In the genomic region with DNA sequence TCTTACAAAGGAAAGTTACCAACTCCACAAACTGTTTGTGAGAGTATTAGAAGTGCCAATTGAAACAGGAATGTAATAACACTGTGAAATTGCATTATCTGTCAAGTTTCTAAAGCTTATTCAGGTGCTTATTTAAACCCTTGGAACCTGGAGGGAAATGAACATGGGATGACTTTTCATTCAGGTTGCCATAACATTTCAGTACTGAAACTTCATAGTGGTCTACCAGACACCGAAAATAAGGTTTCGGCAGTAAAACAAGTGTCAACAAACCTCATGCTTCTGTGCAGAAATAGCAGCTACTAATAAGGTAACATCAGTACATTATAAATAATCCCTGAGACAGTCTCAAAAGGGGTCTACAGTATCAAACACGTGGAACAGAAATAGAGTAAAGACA, we compare ENCODE assay signal across 24 cellular contexts.
A peak's percentile ranks its signal among the peaks of the same experiment; 100 is the strongest.
DNase-seq lines count a peak whose midpoint lies in the region; ATAC-seq and TF ChIP-seq lines count a peak whose summit lies in the region.
"Had no signal": no experiment of that assay in that cellular context is flagged by ENCODE, and none has a peak within 500 bp of the region (broad histone marks: within the 10 kb centered on the region; RNA-seq: fewer than 3 reads in every experiment).

No MANE protein-coding gene starts in this region.

- peak overlapping the region; percentile 42 for H3K4me2 ChIP-seq in MM.1S (ENCODE audit: low read depth, low read length)
- H3K4me2 ChIP-seq: neural progenitor cell had no signal

- no peaks in the 10 kb centered on the region for H3K79me2 ChIP-seq in MM.1S (ENCODE audit: low read length)

- TF ChIP-seq CTCF in GM12865 (IDR thresholded peaks at IDR 0.05; ENCODE audit: insufficient read depth, low read depth, low read length, missing control alignments) (no peak), MM.1S (IDR thresholded peaks at IDR 0.05; ENCODE audit: low read length) (no peak), tibial nerve (IDR thresholded peaks at IDR 0.05) (no peak)

- DNase-seq in GM12865 (ENCODE audit: low read depth) (peak; percentile 50), MM.1S (peak; percentile 93), pons (ENCODE audit: low spot score) (no peak), SK-N-DZ (ENCODE audit: low spot score) (no peak), tibial nerve (ENCODE audit: low spot score in 2 of 2) (no peak)
- DNase-seq: 8988T; activated CD4-positive, alpha-beta T cell treated with anti-CD3 and anti-CD28 coated beads, Interleukin-2, amount 10 ng/mL, durations not matched to agents 7 days and 5 days; activated naive CD4-positive, alpha-beta T cell; activated T-cell treated with anti-CD3 and anti-CD28 coated beads, Interleukin-2, amount 50 U/mL, for 48 hours; brain microvascular endothelial cell; CD4-positive, alpha-beta memory T cell; glutamatergic neuron; GOT3; Karpas-422; NCI-H1930; NCI-H2227 treated with DMSO at 0.1 percent for 48 hours; NCI-H69; stimulated activated CD4-positive, alpha-beta T cell treated with anti-CD3 and anti-CD28 coated beads, Interleukin-15, amount 100 ng/mL, for 24 hours; transverse colon had no signal

- TF ChIP-seq POLR2A in tibial nerve (IDR thresholded peaks at IDR 0.05): no peak

- H3K4me1 ChIP-seq in MM.1S (ENCODE audit: low read length) (peaks cover 26% of the 10 kb centered on the region), tibial nerve (no peaks in the 10 kb centered on the region)
- H3K4me1 ChIP-seq: neural progenitor cell, transverse colon had no signal

- H3K36me3 ChIP-seq in MM.1S (replicated peaks; ENCODE audit: insufficient read depth, low read length): no peaks in the 10 kb centered on the region
- no peaks in the 10 kb centered on the region for H3K36me3 ChIP-seq in tibial nerve
- H3K36me3 ChIP-seq: brain microvascular endothelial cell, neural progenitor cell, transverse colon had no signal

- ATAC-seq in GM19395 (IDR thresholded peaks at IDR 0.05; ENCODE audit: unreplicated experiment) (peak; percentile 58), HG02973 (IDR thresholded peaks at IDR 0.05; ENCODE audit: unreplicated experiment) (peak; percentile 77), GM19023 (IDR thresholded peaks at IDR 0.05; ENCODE audit: unreplicated experiment) (no peak)

- H3K9me3 ChIP-seq in MM.1S (replicated peaks; ENCODE audit: insufficient read depth, low read length) (no peaks in the 10 kb centered on the region), tibial nerve (peaks cover 0 to 13% (median 0%) of the 10 kb centered on the region in 4 donors)

- peaks cover 17% of the 10 kb centered on the region for H3F3A ChIP-seq in MM.1S (ENCODE audit: insufficient read depth, low read length)

- H3K27ac ChIP-seq in MM.1S (ENCODE audit: low read length): peak overlapping the region; percentile 55; the same call in 1 of the 2 replicates
- H3K27ac ChIP-seq in tibial nerve: no peak overlapping the region
- H3K27ac ChIP-seq: brain microvascular endothelial cell, neural progenitor cell, transverse colon, VCaP had no signal

- H3K9ac ChIP-seq in MM.1S (ENCODE audit: low read length): no peak overlapping the region; the same call in 1 of the 2 replicates
- H3K9ac ChIP-seq: neural progenitor cell had no signal

- 77 to 81% methylated on average over 3 of the region's 3 CpGs for WGBS in tibial nerve, 2 donors

- H4K20me1 ChIP-seq in MM.1S (ENCODE audit: insufficient read depth, low read length): no peaks in the 10 kb centered on the region

- H3K27me3 ChIP-seq in MM.1S (replicated peaks; ENCODE audit: insufficient read depth, low read length) (no peaks in the 10 kb centered on the region; the same call in 1 of the 2 replicates), tibial nerve (no peaks in the 10 kb centered on the region)
- H3K27me3 ChIP-seq: brain microvascular endothelial cell, neural progenitor cell, transverse colon had no signal

- no peak overlapping the region for H2AFZ ChIP-seq in MM.1S (ENCODE audit: low read length)
- H2AFZ ChIP-seq: neural progenitor cell had no signal

- no peaks in the 10 kb centered on the region for H3K9me2 ChIP-seq in MM.1S (replicated peaks; ENCODE audit: insufficient read depth, low read length)

- H3K4me3 ChIP-seq in GM12865 (ENCODE audit: low read depth, low read length) (no peak overlapping the region), MM.1S (ENCODE audit: low read length) (peak overlapping the region; percentile 4; the same call in 1 of the 2 replicates), tibial nerve (no peak overlapping the region)
- H3K4me3 ChIP-seq: neural progenitor cell, transverse colon had no signal

- TF ChIP-seq EP300 in tibial nerve (IDR thresholded peaks at IDR 0.05): no peak

Comparison
In these comparisons a context has a peak if more than half of its experiments do, and no peak if none do; other contexts are left out.
1. DNase-seq: peak in GM12865 (single experiment) and MM.1S (single experiment); none in pons (single experiment), SK-N-DZ (single experiment) and tibial nerve (0 of 2).